Comparison of ENCODE assay signal across 14 cellular contexts in the genomic region with DNA sequence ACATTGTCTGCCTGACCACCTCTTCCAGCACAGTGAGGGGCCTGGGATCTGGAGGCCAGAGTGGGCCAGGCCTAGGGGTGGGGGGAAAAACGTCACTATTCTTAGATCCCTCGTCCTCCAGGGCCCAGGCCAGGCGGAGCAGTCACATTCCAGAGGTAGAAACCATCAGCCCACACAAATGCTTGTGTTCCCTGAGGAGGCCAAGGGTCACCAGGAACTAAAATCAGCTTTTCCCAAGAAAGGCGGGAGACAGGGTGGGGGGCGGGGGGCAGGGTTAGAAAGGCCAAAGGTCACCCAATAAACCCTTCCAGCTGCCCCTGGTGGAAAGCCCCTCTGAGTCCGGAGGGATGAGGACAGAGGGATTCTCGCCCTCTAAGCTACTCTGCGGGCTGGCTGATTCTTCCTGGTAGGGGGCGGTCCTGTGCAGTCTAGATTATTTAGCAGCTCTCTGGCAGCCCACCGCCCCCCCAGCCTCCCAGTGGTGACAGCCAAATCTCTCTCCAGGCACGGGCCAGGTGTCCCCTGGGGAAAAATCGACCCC. TPM values are rescaled to one million over a fixed set of nuclear protein-coding genes. Genes with fewer than 3 reads are reported as not detected.
DNase-seq lines count a peak whose midpoint lies in the region; ATAC-seq and TF ChIP-seq lines count a peak whose summit lies in the region.
"Had no signal": no experiment of that assay in that cellular context is flagged by ENCODE, and none has a peak within 500 bp of the region (broad histone marks: within the 10 kb centered on the region; RNA-seq: fewer than 3 reads in every experiment).

No MANE protein-coding gene starts in this region.

- TF ChIP-seq POLR2A in prostate gland (IDR thresholded peaks at IDR 0.05) = no peak

- no peak overlapping the region for H3K4me3 Mint-ChIP-seq in nephron progenitor cell
- H3K4me3 Mint-ChIP-seq: activated CD8-positive, alpha-beta T cell treated with anti-CD3 and anti-CD28 coated beads, Interleukin-2, amount 10 ng/mL, durations not matched to agents 7 days and 5 days had no signal

- no peaks in the 10 kb centered on the region for H3K36me3 Mint-ChIP-seq in nephron progenitor cell (ENCODE audit: low read depth)

- TF ChIP-seq CTCF in fibroblast of mammary gland (conservative IDR thresholded peaks at IDR 0.05; ENCODE audit: control insufficient read depth, insufficient read depth, low read depth, low read length) (no peak), nephron progenitor cell (IDR thresholded peaks at IDR 0.05) (peak; percentile 11), prostate gland (IDR thresholded peaks at IDR 0.05) (no peak)

- 42% methylated on average over 12 of the region's 12 CpGs for WGBS in prostate gland

- no peak overlapping the region for H3K4me3 ChIP-seq in fibroblast of mammary gland (ENCODE audit: control insufficient read depth, low read depth, low read length)
- no peak overlapping the region for H3K4me3 ChIP-seq in prostate gland
- H3K4me3 ChIP-seq: ascending aorta, thoracic aorta had no signal

- peaks cover 5% of the 10 kb centered on the region for H3K27me3 Mint-ChIP-seq in nephron progenitor cell (ENCODE audit: low read depth, poor library complexity)

- no peak overlapping the region for H3K27ac ChIP-seq in prostate gland
- H3K27ac ChIP-seq: ascending aorta, thoracic aorta had no signal

- H3K27me3 ChIP-seq in prostate gland (replicated peaks; ENCODE audit: insufficient read depth) = no peaks in the 10 kb centered on the region
- H3K27me3 ChIP-seq: ascending aorta had no signal

- H3K27ac Mint-ChIP-seq in nephron progenitor cell = peak overlapping the region; percentile 97
- H3K27ac Mint-ChIP-seq: activated CD8-positive, alpha-beta T cell treated with anti-CD3 and anti-CD28 coated beads, Interleukin-2, amount 10 ng/mL, durations not matched to agents 7 days and 5 days had no signal

- H3K9me3 Mint-ChIP-seq in nephron progenitor cell = no peaks in the 10 kb centered on the region

- H3K4me1 Mint-ChIP-seq in nephron progenitor cell = peaks cover 57% of the 10 kb centered on the region

- H3K9me3 ChIP-seq in prostate gland = no peaks in the 10 kb centered on the region
- H3K9me3 ChIP-seq: ascending aorta, thoracic aorta had no signal

- intact Hi-C loops in prostate gland (cut with DNase I) = no loop called here

- ATAC-seq in GM19023 (IDR thresholded peaks at IDR 0.05; ENCODE audit: unreplicated experiment) = no peak
- ATAC-seq: activated CD8-positive, alpha-beta T cell treated with anti-CD3 and anti-CD28 coated beads, Interleukin-2, amount 10 ng/mL, durations not matched to agents 7 days and 5 days had no signal

- no peaks in the 10 kb centered on the region for H3K4me1 ChIP-seq in prostate gland (replicated peaks)
- H3K4me1 ChIP-seq: ascending aorta had no signal

- DNase-seq in GM03348 (ENCODE audit: low spot score) (peak; percentile 57), NCI-H82 (lab: John Stamatoyannopoulos, UW) (peak; percentile 43), fibroblast of mammary gland (ENCODE audit: low read depth) (peak; percentile 51), nephron progenitor cell (peak; percentile 75), prostate gland (ENCODE audit: low spot score) (no peak), NCI-H1105 treated with DMSO at 0.1 percent for 48 hours (lab: John Stamatoyannopoulos, UW) (no peak)
- no peak for DNase-seq in activated effector memory CD4-positive, alpha-beta T cell treated with Interleukin-2 at 50 U/mL for 16 hours
- DNase-seq: activated CD8-positive, alpha-beta T cell treated with anti-CD3 and anti-CD28 coated beads, Interleukin-2, amount 10 ng/mL, durations not matched to agents 7 days and 5 days; DMS79 treated with DMSO at 0.1 percent for 48 hours; midbrain had no signal

- H3K36me3 ChIP-seq in prostate gland = no peaks in the 10 kb centered on the region
- H3K36me3 ChIP-seq: ascending aorta, thoracic aorta had no signal

RNA-seq across cellular contexts. Expression of gene CCL25, which starts 23.5 kb away (rescaled TPM):
- not detected for total RNA-seq in prostate gland
- total RNA-seq: ascending aorta, SK-MEL-5, thoracic aorta had no signal

RNA-seq across cellular contexts. Expression of gene ELAVL1, which starts 23.6 kb away (rescaled TPM):
- total RNA-seq in prostate gland = 10 to 100 TPM; 35.6 to 76.9 TPM

Comparison
In these comparisons a context has a peak if more than half of its experiments do, and no peak if none do; other contexts are left out.
1. DNase-seq: peak in GM03348 (single experiment), NCI-H82 (single experiment), fibroblast of mammary gland (single experiment) and nephron progenitor cell (single experiment); none in activated effector memory CD4-positive, alpha-beta T cell treated with Interleukin-2 at 50 U/mL for 16 hours (single experiment), prostate gland (single experiment) and NCI-H1105 treated with DMSO at 0.1 percent for 48 hours (single experiment).